Comparison of ENCODE assay signal across 1 cellular context in genomic region chr18:61951396-61951795, GRCh38.
TF ChIP-seq lines count a peak whose summit lies in the region.

No MANE protein-coding gene starts in this region.

TF ChIP-seq in GM12878, 131 proteins besides CTCF, POLR2A, EP300 and RAD21:
- TF ChIP-seq PML (IDR thresholded peaks at IDR 0.05; ENCODE audit: low read length) = no peak
- TF ChIP-seq ZNF622 (IDR thresholded peaks at IDR 0.05) = no peak
- TF ChIP-seq FOXM1 (IDR thresholded peaks at IDR 0.05; ENCODE audit: low read depth, low read length) = no peak
- no peak for TF ChIP-seq TCF7 (IDR thresholded peaks at IDR 0.05; ENCODE audit: borderline replicate concordance)
- TF ChIP-seq CHD2 (IDR thresholded peaks at IDR 0.05; ENCODE audit: borderline replicate concordance, low read depth, low read length) = no peak
- no peak for TF ChIP-seq MAX (IDR thresholded peaks at IDR 0.05; ENCODE audit: low read depth, low read length)
